In genomic region chr1:2412773-2413494, GRCh38 we compare ENCODE assay signal across 1 cellular context.
TF ChIP-seq lines count a peak whose summit lies in the region.

No MANE protein-coding gene starts in this region.

TF ChIP-seq in K562, 482 proteins besides CTCF, POLR2A, EP300 and RAD21 (continued from another document and continues in another):
- TF ChIP-seq TFAP4 (CRISPR knock-in tag; IDR thresholded peaks at IDR 0.05; ENCODE audit: borderline replicate concordance) (peak; percentile 40), MYC (IDR thresholded peaks at IDR 0.05; ENCODE audit: low read depth, low read length) (peak; percentile 0), MYC (CRISPR knock-in tag; IDR thresholded peaks at IDR 0.05; ENCODE audit: borderline replicate concordance, low read depth) (peak; percentile 76; the same call in 1 of the 2 replicates), ATF4 (CRISPR knock-in tag; IDR thresholded peaks at IDR 0.05) (no peak), GTF2B (IDR thresholded peaks at IDR 0.05; ENCODE audit: extremely low read depth, insufficient read length) (no peak), VEZF1 (CRISPR knock-in tag; IDR thresholded peaks at IDR 0.05) (peak; percentile 70), ZFP1 (CRISPR knock-in tag; IDR thresholded peaks at IDR 0.05) (no peak), POLR2B (IDR thresholded peaks at IDR 0.05; ENCODE audit: low read depth, partially characterized antibody) (peak; percentile 64), CHD1 (IDR thresholded peaks at IDR 0.05; ENCODE audit: low read length) (no peak), CBX1 (IDR thresholded peaks at IDR 0.05; ENCODE audit: low read depth) (peak; percentile 6; the same call in 1 of the 2 replicates), C11orf30 (IDR thresholded peaks at IDR 0.05; ENCODE audit: low read depth) (no peak), UBTF (IDR thresholded peaks at IDR 0.05; ENCODE audit: borderline replicate concordance in 1 of 2, low read depth in 2 of 2, low read length in 2 of 2) (peak in 1 of 2 experiments; percentile 22; a peak in 1 of 4 replicates), NFE2 (IDR thresholded peaks at IDR 0.05; ENCODE audit: low read depth) (no peak), MAFG (tag; conservative IDR thresholded peaks at IDR 0.05) (no peak), CSDE1 (IDR thresholded peaks at IDR 0.05) (no peak), NUFIP1 (IDR thresholded peaks at IDR 0.05; ENCODE audit: partially characterized antibody) (no peak), HDGF (IDR thresholded peaks at IDR 0.05) (no peak), ZNF143 (CRISPR knock-in tag; IDR thresholded peaks at IDR 0.05) (no peak), THAP12 (CRISPR knock-in tag; IDR thresholded peaks at IDR 0.05) (peak; percentile 79), L3MBTL2 (IDR thresholded peaks at IDR 0.05) (peak; percentile 97), ZNF707 (CRISPR knock-in tag; conservative IDR thresholded peaks at IDR 0.05) (no peak), E2F3 (CRISPR knock-in tag; IDR thresholded peaks at IDR 0.05) (peak; percentile 69; the same call in 1 of the 2 replicates), EWSR1 (IDR thresholded peaks at IDR 0.05; ENCODE audit: borderline replicate concordance, low read depth, partially characterized antibody) (no peak), TBL1XR1 (IDR thresholded peaks at IDR 0.05; ENCODE audit: low read length in 2 of 2) (no peak), TAL1 (IDR thresholded peaks at IDR 0.05) (no peak), IRF9 (tag; IDR thresholded peaks at IDR 0.05) (no peak), NR2C1 (IDR thresholded peaks at IDR 0.05) (no peak), NR2C1 (tag; IDR thresholded peaks at IDR 0.05) (no peak), HNRNPH1 (optimal IDR thresholded peaks at IDR 0.05; ENCODE audit: low read depth, low read length) (no peak), NRF1 (conservative IDR thresholded peaks at IDR 0.05 in 1 of 2, IDR thresholded peaks at IDR 0.05 in 1 of 2) (peak; percentile 87 to 89), ZNF23 (CRISPR knock-in tag; IDR thresholded peaks at IDR 0.05) (no peak), ZNF717 (CRISPR knock-in tag; IDR thresholded peaks at IDR 0.05) (no peak), NELFE (IDR thresholded peaks at IDR 0.05; ENCODE audit: insufficient read depth, insufficient read length) (no peak), E2F8 (IDR thresholded peaks at IDR 0.05; ENCODE audit: low read depth, partially characterized antibody) (no peak), PHF8 (IDR thresholded peaks at IDR 0.05; ENCODE audit: borderline replicate concordance, low read length) (peak; percentile 74; the same call in 1 of the 2 replicates), TCF3 (CRISPR knock-in tag; IDR thresholded peaks at IDR 0.05) (no peak), DNMT1 (IDR thresholded peaks at IDR 0.05) (no peak), FOXJ2 (tag; IDR thresholded peaks at IDR 0.05) (no peak), ZNF24 (IDR thresholded peaks at IDR 0.05) (peak; percentile 26; the same call in 1 of the 2 replicates), ZNF668 (CRISPR knock-in tag; IDR thresholded peaks at IDR 0.05) (no peak), PCBP1 (IDR thresholded peaks at IDR 0.05; ENCODE audit: low read depth, low read length, poor library complexity, severe bottlenecking) (no peak), SAP30 (IDR thresholded peaks at IDR 0.05; ENCODE audit: borderline replicate concordance, insufficient read depth, low read depth, low read length, poor library complexity, severe bottlenecking) (no peak), ZNF79 (CRISPR knock-in tag; IDR thresholded peaks at IDR 0.05; ENCODE audit: low read depth) (no peak), MTA3 (IDR thresholded peaks at IDR 0.05; ENCODE audit: borderline replicate concordance) (peak; percentile 48; the same call in 1 of the 2 replicates), MAFF (IDR thresholded peaks at IDR 0.05; ENCODE audit: low read length) (no peak), ZNF77 (CRISPR knock-in tag; IDR thresholded peaks at IDR 0.05) (no peak), NKRF (IDR thresholded peaks at IDR 0.05; ENCODE audit: borderline replicate concordance) (no peak)
